Comparison of ENCODE assay signal across 25 cellular contexts in the genomic region with DNA sequence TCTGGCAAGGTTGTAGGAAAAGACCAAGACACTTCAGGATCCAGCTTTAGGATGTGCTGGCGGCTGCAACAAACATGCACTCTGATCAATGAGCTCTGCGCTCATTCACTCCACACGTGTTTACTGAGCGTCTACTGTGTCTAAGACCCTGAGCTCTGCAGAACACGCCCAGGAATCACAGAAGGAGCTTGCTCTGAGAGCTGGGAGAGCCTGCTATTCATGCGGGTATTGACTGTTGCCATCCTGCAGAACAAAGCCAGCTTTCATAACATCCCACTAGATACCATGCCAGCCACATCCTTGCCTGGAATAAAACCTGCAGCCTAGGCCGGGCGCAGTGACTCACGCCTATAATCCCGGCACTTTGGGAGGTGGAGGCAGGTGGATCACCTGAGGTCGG. TPM values are rescaled to one million over a fixed set of nuclear protein-coding genes. Genes with fewer than 3 reads are reported as not detected.
DNase-seq lines count a peak whose midpoint lies in the region; ATAC-seq, FAIRE-seq and TF ChIP-seq lines count a peak whose summit lies in the region.
"Had no signal": no experiment of that assay in that cellular context is flagged by ENCODE, and none has a peak within 500 bp of the region (broad histone marks: within the 10 kb centered on the region; RNA-seq: fewer than 3 reads in every experiment).

No MANE protein-coding gene starts in this region.

- 83% methylated on average over 11 of the region's 11 CpGs; no CpG with 5 or more reads in 1 of the 2 experiments for WGBS in H1 (ENCODE audit: extremely low coverage in 1 of 2, insufficient coverage in 1 of 2, insufficient read length in 1 of 2, insufficient replicate concordance in 2 of 2, low coverage in 1 of 2, low lambda C conversion rate in 2 of 2, missing lambda C conversion rate in 1 of 2), 2 experiments

- no peak for TF ChIP-seq RAD21 in H1 (IDR thresholded peaks at IDR 0.05 in 1 of 2, conservative IDR thresholded peaks at IDR 0.05 in 1 of 2; ENCODE audit: low read depth in 2 of 2, low read length in 2 of 2)

- H2BK15ac ChIP-seq in H1 (ENCODE audit: low read length), result 0 out of 2 replicates have a peak overlapping the region, but pooled peaks have one; percentile 72

- in situ Hi-C loops in ACHN (cut with HindIII; ENCODE audit: low pct_ligation_motif_present, low pct_unique_long_range_greater_than_20kb, low sequenced_read_pairs), result no loop called here

- DNase-seq in COLO829 (ENCODE audit: low spot score) (peak; percentile 96), LoVo (ENCODE audit: low spot score) (peak; percentile 19), H1 (ENCODE audit: low read depth in 1 of 2, low spot score in 2 of 2) (no peak), middle frontal gyrus (ENCODE audit: extremely low spot score, low spot score) (no peak), posterior vena cava (ENCODE audit: low spot score) (no peak), ACHN (no peak)
- DNase-seq: activated naive CD4-positive, alpha-beta T cell treated with anti-CD3 and anti-CD28 coated beads, Interleukin-2, amount 10 ng/mL, durations not matched to agents 7 days and 5 days; amniotic stem cell; cortex of kidney; kidney; NCI-H1694; NCI-H69; occipital lobe; RPMI8226; SK-N-SH; stimulated activated CD4-positive, alpha-beta T cell treated with anti-CD3 and anti-CD28 coated beads, Interleukin-4, amount 100 ng/mL, for 24 hours; stimulated activated naive B cell treated with anti-CD40 and anti-IgM and Interleukin-4, amounts not matched to agents 10 μg/mL and 1 μg/mL and 100 μg/mL, for 72 hours; WERI-Rb-1 had no signal

- no peaks in the 10 kb centered on the region for H3K9me3 ChIP-seq in H1 (ENCODE audit: insufficient read depth in 2 of 2, low read depth in 1 of 2, low read length in 1 of 2)
- H3K9me3 ChIP-seq in muscle layer of colon (ENCODE audit: low read length), result no peaks in the 10 kb centered on the region
- H3K9me3 ChIP-seq: BLaER1 treated with 17β-estradiol and CSF1 and Interleukin-3, amounts not matched to agents 10 nM and 100 nM; SK-N-SH; thoracic aorta; vagina had no signal

- H3K4me1 ChIP-seq in H1 (replicated peaks in 1 of 4; ENCODE audit: control insufficient read depth in 3 of 4, insufficient read depth in 4 of 4, low read length in 3 of 4) (peaks cover 4 to 21% (median 11%) of the 10 kb centered on the region in 4 experiments), muscle layer of colon (ENCODE audit: insufficient read depth, low read length) (peaks cover 24% of the 10 kb centered on the region)

- peaks cover 2 to 8% of the 10 kb centered on the region in 2 experiments for H4K20me1 ChIP-seq in H1 (replicated peaks in 1 of 2; ENCODE audit: control insufficient read depth in 1 of 2, insufficient read depth in 2 of 2, low read length in 2 of 2)

- peaks cover 17% of the 10 kb centered on the region for H3K79me1 ChIP-seq in H1 (ENCODE audit: low read depth, low read length)

- no peak overlapping the region for H2AK5ac ChIP-seq in H1 (ENCODE audit: low read depth, low read length)

- H4K5ac ChIP-seq in H1 (ENCODE audit: insufficient read length, low read depth, low read length), result no peak overlapping the region

- FAIRE-seq in H1 (lab: Jason Lieb, UNC), result no peak
- FAIRE-seq: D721Med, GM12878, kidney had no signal

- intact Hi-C loops in posterior vena cava (cut with DNase I), result loop anchor here in 1 of 2 donors (5.0 kb wide), 1 partner anchor 33 kb away; no protein-coding TSS in a partner anchor

- no peak overlapping the region for H3K56ac ChIP-seq in H1 (replicated peaks; ENCODE audit: insufficient read length, low read depth, low read length)

- CTCF ChIA-PET in H1 (lab: Charles Lee; ENCODE audit: partially characterized antibody), result interaction anchor here (0.8 to 1.5 kb wide), 3 partner anchors 46 to 56 kb away, joined by 4 to 9 read pairs (median 4); no protein-coding TSS in a partner anchor

- H3K4ac ChIP-seq in H1 (replicated peaks; ENCODE audit: insufficient read length, low read depth, low read length), result no peak overlapping the region

- no peak for TF ChIP-seq CTCF in H1 (IDR thresholded peaks at IDR 0.05; ENCODE audit: control extremely low read depth in 1 of 3, insufficient read depth in 1 of 3, low read depth in 1 of 3, low read length in 3 of 3)

- H3K18ac ChIP-seq in H1 (ENCODE audit: extremely low read depth, low read length), result no peak overlapping the region

- H3K27ac ChIP-seq in H1 (ENCODE audit: low read depth, low read length) (no peak overlapping the region), muscle layer of colon (ENCODE audit: low read depth, low read length) (peak overlapping the region; percentile 44)
- H3K27ac ChIP-seq: thoracic aorta, vagina, WERI-Rb-1 had no signal

- H2BK20ac ChIP-seq in H1 (ENCODE audit: low read length), result no peak overlapping the region

- H3K27me3 ChIP-seq in H1 (replicated peaks in 1 of 4; ENCODE audit: control insufficient read depth in 3 of 4, extremely low read depth in 1 of 4, insufficient read depth in 3 of 4, low read length in 3 of 4) (no peaks in the 10 kb centered on the region; a peak in 1 of 7 replicates), muscle layer of colon (ENCODE audit: control insufficient read depth in 1 of 2, insufficient read depth in 2 of 2, low read length in 2 of 2) (no peaks in the 10 kb centered on the region)
- H3K27me3 ChIP-seq: BLaER1 treated with 17β-estradiol and CSF1 and Interleukin-3, amounts not matched to agents 10 nM and 100 nM; vagina had no signal

- peaks cover 6 to 68% of the 10 kb centered on the region in 2 experiments for H3K79me2 ChIP-seq in H1 (ENCODE audit: control insufficient read depth in 1 of 2, insufficient read depth in 2 of 2, low read length in 2 of 2)

- no peak overlapping the region for H3K23ac ChIP-seq in H1 (ENCODE audit: insufficient read length)

- ATAC-seq in HG02571 (IDR thresholded peaks at IDR 0.05; ENCODE audit: unreplicated experiment), result no peak
- ATAC-seq: GM12878; stimulated activated naive B cell treated with anti-CD40 and anti-IgM and Interleukin-4, amounts not matched to agents 10 μg/mL and 1 μg/mL and 100 μg/mL, for 72 hours had no signal

- H2BK12ac ChIP-seq in H1 (ENCODE audit: low read depth, low read length), result no peak overlapping the region

- H3K23me2 ChIP-seq in H1 (ENCODE audit: low read depth, low read length), result 0 out of 2 replicates have a peak, but pooled peaks cover 2% of the 10 kb centered on the region

- no peak overlapping the region for H3K14ac ChIP-seq in H1 (ENCODE audit: insufficient read length)

- no peak overlapping the region for H2BK120ac ChIP-seq in H1 (replicated peaks; ENCODE audit: low read depth, low read length)

- TF ChIP-seq POLR2A in H1 (IDR thresholded peaks at IDR 0.05; ENCODE audit: control extremely low read depth in 1 of 2, low read depth in 2 of 2, low read length in 2 of 2), result no peak

- peak overlapping the region; percentile 44 for H4K91ac ChIP-seq in H1 (replicated peaks; ENCODE audit: insufficient read length, low read length)

- H3K4me2 ChIP-seq in H1 (ENCODE audit: insufficient read depth in 1 of 2, low read depth in 2 of 2, low read length in 2 of 2), result no peak overlapping the region; a peak in 1 of 4 replicates
- H3K4me2 ChIP-seq: BLaER1 treated with 17β-estradiol and CSF1 and Interleukin-3, amounts not matched to agents 10 nM and 100 nM; SK-N-SH had no signal

- no peak overlapping the region for H2BK5ac ChIP-seq in H1 (ENCODE audit: low read depth, low read length)

- H3K4me3 ChIP-seq in H1 (ENCODE audit: extremely low read depth in 1 of 4, insufficient read depth in 2 of 4, low read depth in 3 of 4, low read length in 4 of 4) (no peak overlapping the region), muscle layer of colon (ENCODE audit: low read depth in 1 of 2, low read length in 2 of 2) (no peak overlapping the region)
- H3K4me3 ChIP-seq: BLaER1 treated with 17β-estradiol and CSF1 and Interleukin-3, amounts not matched to agents 10 nM and 100 nM; GM12878; thoracic aorta; vagina had no signal

- H3K9ac ChIP-seq in H1 (replicated peaks in 1 of 4; ENCODE audit: extremely low read depth in 1 of 4, low read depth in 3 of 4, low read length in 3 of 4) (no peak overlapping the region), muscle layer of colon (ENCODE audit: low read length) (no peak overlapping the region)
- H3K9ac ChIP-seq: BLaER1 treated with 17β-estradiol and CSF1 and Interleukin-3, amounts not matched to agents 10 nM and 100 nM; SK-N-SH had no signal

- no peak for TF ChIP-seq EP300 in H1 (IDR thresholded peaks at IDR 0.05; ENCODE audit: borderline replicate concordance in 1 of 2, low read depth in 2 of 2, low read length in 2 of 2)

- POLR2A ChIA-PET in H1 (lab: Charles Lee; ENCODE audit: partially characterized antibody), result interaction anchor here (1.8 to 3.8 kb wide), 2 partner anchors 9 to 15 kb away, joined by 4 to 13 read pairs; no protein-coding TSS in a partner anchor

- no peak overlapping the region for H2AFZ ChIP-seq in H1 (ENCODE audit: low read length)

- H4K8ac ChIP-seq in H1 (ENCODE audit: extremely low read depth, insufficient read depth, low read length), result no peak overlapping the region

- H3K36me3 ChIP-seq in H1 (ENCODE audit: control insufficient read depth in 2 of 4, insufficient read depth in 4 of 4, low read length in 3 of 4) (no peaks in the 10 kb centered on the region), muscle layer of colon (ENCODE audit: insufficient read depth, low read length) (no peaks in the 10 kb centered on the region)
- H3K36me3 ChIP-seq: thoracic aorta, vagina had no signal

TF ChIP-seq in H1, 55 proteins besides CTCF, POLR2A, EP300 and RAD21:
- TF ChIP-seq RBBP5 (IDR thresholded peaks at IDR 0.05; ENCODE audit: borderline replicate concordance, low read depth, low read length) (no peak), TAF1 (IDR thresholded peaks at IDR 0.05; ENCODE audit: low read depth, low read length) (no peak), CHD1 (IDR thresholded peaks at IDR 0.05; ENCODE audit: low read depth, low read length) (no peak)

RNA-seq across cellular contexts. Expression of a gene that starts 44.1 kb away (rescaled TPM):
- total RNA-seq in H1 (2021; fragmentation: NEBNext Ultra II Directional; extraction: Animal tissue kit (Norgen Biotek cat#: 25700)), result 88.4 and 94.1 TPM in 2 replicates
- polyA plus RNA-seq in H1 (2011; rRNA removed), result 107 and 205 TPM in 2 replicates
- 64.0 TPM for polyA plus RNA-seq in H1 (2011; cell fraction: cytosol; rRNA removed)
- polyA plus RNA-seq in H1 (2011; cell fraction: nucleus; rRNA removed), result 91.0 TPM
- 66.9 to 74.9 TPM (median 72.0 TPM) in 4 replicates for polyA plus RNA-seq in H1 (2012, experiment 1 of 2)
- 66.3 TPM for polyA plus RNA-seq in H1 (2012, experiment 2 of 2)
- polyA plus RNA-seq in H1 (2013, experiment 1 of 2), result 53.1 TPM
- polyA plus RNA-seq in H1 (2013, experiment 2 of 2), result 63.6 TPM
- polyA minus RNA-seq in H1 (2011; rRNA and poly(A)+ RNA removed), result 85.6 and 114 TPM in 2 replicates
- 74.2 TPM for polyA minus RNA-seq in H1 (2011; cell fraction: cytosol; rRNA and poly(A)+ RNA removed)
- 46.8 TPM for polyA minus RNA-seq in H1 (2011; cell fraction: nucleus; rRNA and poly(A)+ RNA removed)
- 10 to 100 TPM; 34.8 to 46.3 TPM for total RNA-seq in posterior vena cava

Comparison
In these comparisons a context has a peak if more than half of its experiments do, and no peak if none do; other contexts are left out.
1. DNase-seq: peak in COLO829 (single experiment) and LoVo (single experiment); none in H1 (0 of 2), middle frontal gyrus (single experiment), posterior vena cava (single experiment) and ACHN (single experiment).